In the genomic region with DNA sequence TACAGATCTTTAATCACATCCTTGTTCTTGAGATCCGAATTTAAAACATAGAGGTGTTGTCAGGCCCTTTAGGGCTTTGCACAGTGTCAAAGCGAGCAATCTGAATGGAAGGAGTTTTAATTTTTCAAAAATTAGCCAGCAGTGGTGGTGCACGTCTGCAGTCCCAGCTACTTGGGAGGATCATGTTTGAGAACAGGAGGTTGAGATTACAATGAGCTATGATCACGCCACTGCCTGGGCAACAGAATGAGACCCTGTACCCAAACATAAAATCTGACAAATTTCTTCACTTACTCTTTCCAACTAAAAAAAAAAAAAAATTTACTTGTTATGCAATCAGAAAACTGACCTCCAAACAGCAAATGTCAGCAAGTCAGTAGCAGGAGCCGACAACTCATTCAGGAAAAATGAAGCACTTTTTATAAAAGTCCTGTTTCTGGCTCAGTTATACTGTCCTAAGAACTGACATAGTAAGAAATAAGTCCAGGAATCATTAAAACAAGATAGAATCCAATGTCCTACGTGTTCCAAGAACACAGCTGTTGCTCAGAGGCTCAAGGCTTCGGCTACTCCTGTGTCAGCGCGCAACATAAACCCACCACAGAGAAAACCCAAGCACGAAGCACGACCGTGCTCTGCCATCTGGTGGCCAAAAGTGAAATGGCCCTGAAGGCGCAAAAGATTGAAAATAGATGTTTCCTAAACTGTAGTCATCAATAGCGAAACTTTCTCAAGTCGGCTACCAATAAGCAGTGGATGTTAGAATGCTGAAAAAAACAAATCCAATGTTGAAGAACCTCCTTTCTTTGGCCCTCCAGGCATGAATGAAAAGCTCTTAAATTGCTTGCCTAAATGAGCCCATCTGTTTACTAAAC, we compare ENCODE assay signal across 8 cellular contexts.
A peak's percentile ranks its signal among the peaks of the same experiment; 100 is the strongest.
DNase-seq lines count a peak whose midpoint lies in the region; ATAC-seq and TF ChIP-seq lines count a peak whose summit lies in the region.

No MANE protein-coding gene starts in this region.

- CTCF ChIA-PET in PC-9 (lab: Charles Lee) = no interaction called here

- H3K27me3 ChIP-seq in PC-9 (ENCODE audit: insufficient read depth, low read depth) (no peaks in the 10 kb centered on the region), osteoblast (ENCODE audit: insufficient read depth, low read length) (peaks cover 3% of the 10 kb centered on the region), tibial nerve (no peaks in the 10 kb centered on the region)

- H3K9me3 ChIP-seq in PC-9 (ENCODE audit: insufficient read depth, low read depth) (no peaks in the 10 kb centered on the region), osteoblast (ENCODE audit: low read depth, low read length) (no peaks in the 10 kb centered on the region), tibial nerve (peaks cover 0 to 4% (median 0%) of the 10 kb centered on the region in 4 donors)

- POLR2A ChIA-PET in PC-9 (lab: Charles Lee; ENCODE audit: unreplicated experiment) = interaction anchor here (0.6 kb wide), 1 partner anchor 103 kb away, joined by 7 read pairs; no protein-coding TSS in a partner anchor

- DNase-seq in DMS153 treated with DMSO at 0.1 percent for 48 hours (lab: John Stamatoyannopoulos, UW; ENCODE audit: unreplicated experiment) (peak; percentile 42), HT1080 (ENCODE audit: low read depth) (peak; percentile 67), PC-9 (peak in 1 of 2 experiments; percentile 41), activated T-helper 1 cell treated with Interleukin-2 at 50 U/mL for 16 hours (ENCODE audit: low read depth) (peak; percentile 5), fibroblast of the aortic adventitia (ENCODE audit: low read depth) (peak; percentile 78), osteoblast (ENCODE audit: insufficient read length, low spot score, missing footprints) (peak; percentile 93), tibial nerve (ENCODE audit: low spot score in 2 of 2) (peak; percentile 65 to 85)

- WGBS in tibial nerve, 2 donors = 18 to 22% methylated on average over 15 of the region's 15 CpGs

- no peaks in the 10 kb centered on the region for H3K4me1 ChIP-seq in PC-9 (replicated peaks; ENCODE audit: insufficient read depth)
- peaks cover 7% of the 10 kb centered on the region for H3K4me1 ChIP-seq in osteoblast (ENCODE audit: insufficient read depth, low read length)
- peaks cover 0 to 21% (median 2%) of the 10 kb centered on the region in 4 donors for H3K4me1 ChIP-seq in tibial nerve

- ATAC-seq in GM21367 (IDR thresholded peaks at IDR 0.05; ENCODE audit: unreplicated experiment) = peak; percentile 94

- no TSS peak for BruUV-seq in PC-9 (replicated peaks; lab: Mats Ljungman, UMichigan)

- peak; percentile 87 for TF ChIP-seq CTCF in PC-9 (conservative IDR thresholded peaks at IDR 0.05)
- TF ChIP-seq CTCF in fibroblast of the aortic adventitia (IDR thresholded peaks at IDR 0.05; ENCODE audit: insufficient read depth, low read length) = peak; percentile 97
- TF ChIP-seq CTCF in osteoblast (IDR thresholded peaks at IDR 0.05; ENCODE audit: extremely low read depth, low read depth, low read length) = peak; percentile 99
- TF ChIP-seq CTCF in tibial nerve (IDR thresholded peaks at IDR 0.05) = peak; percentile 87 to 93 (median 91)

- H3K27ac ChIP-seq in PC-9 (no peak overlapping the region), osteoblast (ENCODE audit: low read depth, low read length) (no peak overlapping the region), tibial nerve (peak overlapping the region in 2 of 4 donors; percentile 54 to 68)

- intact Hi-C loops in PC-9 (cut with micrococcal nuclease; ENCODE audit: unreplicated experiment) = loop anchor here (2.0 to 5.0 kb wide), 4 partner anchors 266 to 1923 kb away; a partner anchor contains a TSS

- no peaks in the 10 kb centered on the region for H3F3A ChIP-seq in PC-9 (ENCODE audit: insufficient read depth, low read depth)

- H3K36me3 ChIP-seq in PC-9 (ENCODE audit: low read depth) (no peaks in the 10 kb centered on the region), osteoblast (ENCODE audit: insufficient read depth, low read length) (no peaks in the 10 kb centered on the region), tibial nerve (no peaks in the 10 kb centered on the region)

- H4K20me1 ChIP-seq in PC-9 (ENCODE audit: insufficient read depth) = no peaks in the 10 kb centered on the region
- H4K20me1 ChIP-seq in osteoblast (ENCODE audit: insufficient read depth, low read length) = no peaks in the 10 kb centered on the region

- no peaks in the 10 kb centered on the region for H3K9me2 ChIP-seq in PC-9 (ENCODE audit: insufficient read depth)

- peak overlapping the region; percentile 14; the same call in 1 of the 2 replicates for H3K4me3 ChIP-seq in PC-9
- peak overlapping the region; percentile 23 for H3K4me3 ChIP-seq in fibroblast of the aortic adventitia (ENCODE audit: low read depth, low read length)
- H3K4me3 ChIP-seq in osteoblast (ENCODE audit: insufficient read depth, low read length) = peak overlapping the region; percentile 63
- no peak overlapping the region for H3K4me3 ChIP-seq in tibial nerve

- peak overlapping the region; percentile 71 for H3K4me2 ChIP-seq in PC-9
- peak overlapping the region; percentile 94 for H3K4me2 ChIP-seq in osteoblast (ENCODE audit: insufficient read depth, low read length)

- no peak for TF ChIP-seq POLR2A in tibial nerve (IDR thresholded peaks at IDR 0.05)

- TF ChIP-seq EP300 in tibial nerve (IDR thresholded peaks at IDR 0.05) = peak in 1 of 2 donors; percentile 38

- no peak overlapping the region for H2AFZ ChIP-seq in PC-9
- H2AFZ ChIP-seq in osteoblast (ENCODE audit: low read length) = peak overlapping the region; percentile 83

- H3K79me2 ChIP-seq in PC-9 (ENCODE audit: low read depth) = no peaks in the 10 kb centered on the region
- H3K79me2 ChIP-seq in osteoblast (ENCODE audit: insufficient read depth, low read length) = no peaks in the 10 kb centered on the region

Comparison
In these comparisons a context has a peak if more than half of its experiments do, and no peak if none do; other contexts are left out.
1. H3K4me3 ChIP-seq: peak in PC-9 (single experiment), fibroblast of the aortic adventitia (single experiment) and osteoblast (single experiment); none in tibial nerve (0 of 4).
2. Peak in every context shown above with its lines, with median percentiles within 50 percentile points of each other: CTCF ChIP-seq.